In genomic region chr2:234422242-234422641, GRCh38 we compare ENCODE assay signal across 9 cellular contexts.
DNase-seq lines count a peak whose midpoint lies in the region; ATAC-seq, FAIRE-seq and TF ChIP-seq lines count a peak whose summit lies in the region.
"Had no signal": no experiment of that assay in that cellular context is flagged by ENCODE, and none has a peak within 500 bp of the region (broad histone marks: within the 10 kb centered on the region; RNA-seq: fewer than 3 reads in every experiment).

No MANE protein-coding gene starts in this region.

- no peaks in the 10 kb centered on the region for H3K27me3 ChIP-seq in CD8-positive, alpha-beta memory T cell (ENCODE audit: insufficient read depth, low read length, poor library complexity, severe bottlenecking)
- no peaks in the 10 kb centered on the region for H3K27me3 ChIP-seq in bronchial epithelial cell (ENCODE audit: control insufficient read depth, insufficient read depth, low read length)

- H3K4me1 Mint-ChIP-seq in CD8-positive, alpha-beta memory T cell, result peaks cover 68 to 86% (median 85%) of the 10 kb centered on the region in 3 donors
- peaks cover 50 to 58% of the 10 kb centered on the region in 2 donors for H3K4me1 Mint-ChIP-seq in natural killer cell treated with Interleukin-12 subunit alpha and Interleukin-12 subunit beta and Interleukin-15 and Interleukin-18, amount 100 ng/mL, for 72 hours (ENCODE audit: low read depth in 2 of 2)

- CTCF ChIA-PET in CD8-positive, alpha-beta memory T cell (lab: Charles Lee), result interaction anchor here (0.8 to 1.8 kb wide), 17 partner anchors 9 to 170 kb away, joined by 3 to 10 read pairs (median 4); partner anchors contain the start of gene ARL4C

- TF ChIP-seq CTCF in bronchial epithelial cell (IDR thresholded peaks at IDR 0.05; ENCODE audit: insufficient read depth, low read length, severe bottlenecking), result no peak

- no peaks in the 10 kb centered on the region for H3K9me3 ChIP-seq in CD8-positive, alpha-beta memory T cell (ENCODE audit: low read length)

- peak overlapping the region; percentile 3 for H3K4me3 ChIP-seq in CD8-positive, alpha-beta memory T cell (ENCODE audit: low read length)
- no peak overlapping the region for H3K4me3 ChIP-seq in bronchial epithelial cell (ENCODE audit: low read depth, low read length)

- peak overlapping the region; percentile 73 for H3K27ac ChIP-seq in CD8-positive, alpha-beta memory T cell (ENCODE audit: low read depth, low read length)

- peaks cover 2 to 4% (median 4%) of the 10 kb centered on the region in 5 donors for H3K9me3 Mint-ChIP-seq in CD8-positive, alpha-beta memory T cell
- peaks cover 6% of the 10 kb centered on the region for H3K9me3 Mint-ChIP-seq in natural killer cell treated with Interleukin-12 subunit alpha and Interleukin-12 subunit beta and Interleukin-15 and Interleukin-18, amount 100 ng/mL, for 72 hours

- FAIRE-seq in bronchial epithelial cell (lab: Jason Lieb, UNC), result peak; percentile 99

- H3K4me3 Mint-ChIP-seq in CD8-positive, alpha-beta memory T cell, result peak overlapping the region; percentile 49 to 76 (median 69)
- H3K4me3 Mint-ChIP-seq in natural killer cell treated with Interleukin-12 subunit alpha and Interleukin-12 subunit beta and Interleukin-15 and Interleukin-18, amount 100 ng/mL, for 72 hours, result peak overlapping the region; percentile 67

- peak in 1 of 5 donors; percentile 23 for DNase-seq in CD8-positive, alpha-beta memory T cell
- DNase-seq in M059J (ENCODE audit: low read depth) (peak; percentile 89), bronchial epithelial cell (ENCODE audit: low read depth) (peak; percentile 100), NCI-H1694 (lab: John Stamatoyannopoulos, UW) (no peak), NCI-H524 treated with DMSO at 0.1 percent for 48 hours (lab: John Stamatoyannopoulos, UW) (no peak), NCI-H187 (lab: John Stamatoyannopoulos, UW) (no peak)
- no peak for DNase-seq in natural killer cell treated with Interleukin-12 subunit alpha and Interleukin-12 subunit beta and Interleukin-15 and Interleukin-18, amount 100 ng/mL, for 72 hours (ENCODE audit: low spot score)
- DNase-seq: NCI-H524 had no signal

- no peak for ATAC-seq in natural killer cell treated with Interleukin-12 subunit alpha and Interleukin-12 subunit beta and Interleukin-15 and Interleukin-18, amount 100 ng/mL, for 72 hours
- no peak for ATAC-seq in HG02884 (IDR thresholded peaks at IDR 0.05; ENCODE audit: unreplicated experiment)

- H3K27me3 Mint-ChIP-seq in CD8-positive, alpha-beta memory T cell, result peaks cover 0 to 4% of the 10 kb centered on the region in 2 donors
- no peaks in the 10 kb centered on the region for H3K27me3 Mint-ChIP-seq in natural killer cell treated with Interleukin-12 subunit alpha and Interleukin-12 subunit beta and Interleukin-15 and Interleukin-18, amount 100 ng/mL, for 72 hours

- H3K27ac Mint-ChIP-seq in CD8-positive, alpha-beta memory T cell, result peak overlapping the region; percentile 96 to 100 (median 100)
- H3K27ac Mint-ChIP-seq in natural killer cell treated with Interleukin-12 subunit alpha and Interleukin-12 subunit beta and Interleukin-15 and Interleukin-18, amount 100 ng/mL, for 72 hours, result peak overlapping the region; percentile 91 to 94

- POLR2A ChIA-PET in CD8-positive, alpha-beta memory T cell (lab: Charles Lee), result interaction anchor here (0.5 to 3.5 kb wide), 9 partner anchors 10 to 148 kb away, joined by 3 to 23 read pairs (median 7); partner anchors contain the start of gene ARL4C

- peaks cover 0 to 13% (median 4%) of the 10 kb centered on the region in 3 donors for H3K36me3 Mint-ChIP-seq in CD8-positive, alpha-beta memory T cell
- H3K36me3 Mint-ChIP-seq in natural killer cell treated with Interleukin-12 subunit alpha and Interleukin-12 subunit beta and Interleukin-15 and Interleukin-18, amount 100 ng/mL, for 72 hours, result peaks cover 8% of the 10 kb centered on the region

- peaks cover 78% of the 10 kb centered on the region for H3K4me1 ChIP-seq in CD8-positive, alpha-beta memory T cell (ENCODE audit: insufficient read depth, low read length)

- no peaks in the 10 kb centered on the region for H3K36me3 ChIP-seq in CD8-positive, alpha-beta memory T cell (ENCODE audit: insufficient read depth, low read length)
- H3K36me3 ChIP-seq in bronchial epithelial cell (ENCODE audit: control insufficient read depth, insufficient read depth, low read length), result no peaks in the 10 kb centered on the region

Comparison
In these comparisons a context has a peak if more than half of its experiments do, and no peak if none do; other contexts are left out.
1. DNase-seq: peak in M059J (single experiment) and bronchial epithelial cell (single experiment); none in natural killer cell treated with Interleukin-12 subunit alpha and Interleukin-12 subunit beta and Interleukin-15 and Interleukin-18, amount 100 ng/mL, for 72 hours (single experiment), NCI-H1694 (single experiment), NCI-H524 treated with DMSO at 0.1 percent for 48 hours (single experiment) and NCI-H187 (0 of 2).